8 cellular contexts compared by ENCODE assay signal in the genomic region with DNA sequence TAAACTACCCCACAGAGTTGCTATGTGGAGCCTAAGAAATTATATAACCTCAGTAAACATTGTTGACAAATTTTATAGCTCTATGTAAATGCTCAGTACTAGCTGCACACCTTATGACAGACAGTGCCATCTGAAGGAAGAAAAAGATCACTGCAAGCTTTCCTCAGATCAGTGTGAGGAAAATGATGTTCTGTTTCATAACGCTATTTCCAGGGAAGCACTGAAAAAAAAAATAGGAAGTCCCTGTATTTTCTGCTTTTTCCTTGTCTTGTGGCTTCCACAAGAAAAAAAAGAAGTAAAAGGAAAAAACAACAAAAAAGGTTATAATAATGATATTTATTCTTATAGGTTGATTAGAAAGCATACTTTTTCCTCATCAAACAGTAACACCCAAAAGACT.
DNase-seq lines count a peak whose midpoint lies in the region; ATAC-seq and TF ChIP-seq lines count a peak whose summit lies in the region.

No MANE protein-coding gene starts in this region.

- ATAC-seq in GM18873 (IDR thresholded peaks at IDR 0.05; ENCODE audit: low FRiP score, unreplicated experiment) = peak; percentile 58

- H3K27ac ChIP-seq in epithelial cell of prostate (no peak overlapping the region), neutrophil (peak overlapping the region; percentile 78), coronary artery (no peak overlapping the region)

- peaks cover 50 to 91% of the 10 kb centered on the region in 2 experiments for H3K4me1 ChIP-seq in neutrophil (ENCODE audit: control insufficient read depth in 1 of 2, insufficient read depth in 1 of 2, low read depth in 1 of 2, low read length in 1 of 2)

- H3K36me3 ChIP-seq in neutrophil = no peaks in the 10 kb centered on the region

- H3K27me3 ChIP-seq in neutrophil = no peaks in the 10 kb centered on the region

- no peaks in the 10 kb centered on the region for H3K9me3 ChIP-seq in neutrophil

- no peak for TF ChIP-seq CTCF in neutrophil (IDR thresholded peaks at IDR 0.05)
- no peak for TF ChIP-seq CTCF in coronary artery (IDR thresholded peaks at IDR 0.05)

- H3K4me3 ChIP-seq in neutrophil (ENCODE audit: low read depth in 1 of 2, low read length in 1 of 2) = no peak overlapping the region
- no peak overlapping the region for H3K4me3 ChIP-seq in coronary artery

- DNase-seq in CD1c-positive myeloid dendritic cell (ENCODE audit: extremely low spot score) = peak; percentile 80
- peak; percentile 26 for DNase-seq in HuH-7 (ENCODE audit: low spot score)
- DNase-seq in RKO (ENCODE audit: low spot score) = peak; percentile 58
- DNase-seq in epithelial cell of prostate (ENCODE audit: low read depth, low spot score) = peak; percentile 18
- DNase-seq in stimulated activated CD4-positive, alpha-beta T cell treated with anti-CD3 and anti-CD28 coated beads, Interleukin-2, amount 100 ng/mL, for 48 hours = no peak
- DNase-seq in coronary artery (ENCODE audit: low spot score) = no peak

Comparison
In these comparisons a context has a peak if more than half of its experiments do, and no peak if none do; other contexts are left out.
1. DNase-seq: peak in CD1c-positive myeloid dendritic cell (single experiment), HuH-7 (single experiment), RKO (single experiment) and epithelial cell of prostate (single experiment); none in stimulated activated CD4-positive, alpha-beta T cell treated with anti-CD3 and anti-CD28 coated beads, Interleukin-2, amount 100 ng/mL, for 48 hours (0 of 2) and coronary artery (single experiment).